8 cellular contexts compared by ENCODE assay signal in the genomic region with DNA sequence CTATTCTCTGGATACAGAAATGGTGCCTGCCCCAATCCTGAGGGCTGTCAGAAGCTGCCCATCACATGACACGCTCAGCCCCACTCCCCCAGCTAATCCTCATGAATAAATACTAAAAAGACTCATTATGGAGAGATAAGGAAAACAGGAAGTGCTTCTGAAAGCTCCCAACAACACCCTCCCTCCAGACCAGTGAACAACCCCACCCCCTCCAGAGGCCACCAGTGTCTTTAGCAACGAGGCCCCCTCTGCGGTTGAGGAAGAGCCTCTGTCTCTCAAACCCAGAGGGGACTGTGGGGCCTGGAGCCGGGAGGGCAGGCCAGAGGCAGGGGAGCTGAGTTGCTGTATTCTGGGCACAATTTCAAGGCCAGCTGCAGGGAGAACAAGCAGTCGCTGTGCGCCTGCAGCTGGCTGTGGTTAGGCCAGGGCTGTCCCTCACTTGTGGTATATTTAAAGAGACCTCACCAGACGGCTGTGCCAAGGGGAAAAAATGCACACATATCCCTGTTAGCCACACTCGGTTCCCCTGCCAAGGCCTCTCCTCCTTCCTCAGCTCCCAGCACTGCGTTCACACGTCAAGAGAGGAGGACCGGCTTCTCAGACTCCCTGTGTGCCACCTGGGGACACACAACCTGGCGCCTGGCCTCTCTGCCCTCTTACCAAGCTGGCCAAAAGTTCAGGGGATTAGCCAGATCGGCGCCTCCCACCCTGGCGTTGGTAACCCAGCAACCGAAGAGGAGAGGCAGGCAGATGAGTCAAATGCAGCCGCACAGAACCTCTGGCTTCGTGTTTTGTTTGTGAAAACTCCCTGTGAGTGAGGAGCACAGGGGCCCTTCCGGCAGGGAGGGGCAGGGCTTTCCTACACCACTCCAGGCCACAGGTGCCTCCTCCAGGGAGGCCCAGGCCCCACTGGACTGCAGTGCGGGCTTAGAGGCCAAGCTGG.
DNase-seq lines count a peak whose midpoint lies in the region; ATAC-seq, FAIRE-seq and TF ChIP-seq lines count a peak whose summit lies in the region.

No MANE protein-coding gene starts in this region.

- no peak for DNase-seq in AG04449 (ENCODE audit: low read depth, low spot score)
- peak; percentile 73 for DNase-seq in H7
- peak; percentile 35 to 66 for DNase-seq in NCI-H526 (lab: John Stamatoyannopoulos, UW)
- DNase-seq in bronchial epithelial cell (ENCODE audit: low read depth), result peak; percentile 71
- peak; percentile 56 for DNase-seq in kidney glomerular epithelial cell (lab: John Stamatoyannopoulos, UW)
- DNase-seq in NCI-H2081 (lab: John Stamatoyannopoulos, UW), result no peak

- H3K27me3 ChIP-seq in H7 (ENCODE audit: control insufficient read depth, insufficient read depth, low read length), result no peaks in the 10 kb centered on the region
- no peaks in the 10 kb centered on the region for H3K27me3 ChIP-seq in bronchial epithelial cell (ENCODE audit: control insufficient read depth, insufficient read depth, low read length)

- no peak for FAIRE-seq in bronchial epithelial cell (lab: Jason Lieb, UNC)

- peak overlapping the region; percentile 27 for H3K4me3 ChIP-seq in AG04449 (ENCODE audit: low read depth, low read length)
- H3K4me3 ChIP-seq in H7 (ENCODE audit: insufficient read depth, low read depth, low read length), result no peak overlapping the region
- no peak overlapping the region for H3K4me3 ChIP-seq in bronchial epithelial cell (ENCODE audit: low read depth, low read length)

- POLR2A ChIA-PET in AG04449 (lab: Yijun Ruan, JAX), result interaction anchor here (0.6 to 0.8 kb wide), 2 partner anchors 37 to 469 kb away, joined by 3 read pairs; no protein-coding TSS in a partner anchor

- CTCF ChIA-PET in AG04449 (lab: Yijun Ruan, JAX), result interaction anchor here (0.9 to 1.1 kb wide), 4 partner anchors 32 to 331 kb away, joined by 3 to 4 read pairs (median 4); no protein-coding TSS in a partner anchor

- ATAC-seq in GM21619 (IDR thresholded peaks at IDR 0.05; ENCODE audit: unreplicated experiment), result no peak

- TF ChIP-seq CTCF in AG04449 (IDR thresholded peaks at IDR 0.05; ENCODE audit: insufficient read depth, low read length, missing control alignments), result no peak
- TF ChIP-seq CTCF in bronchial epithelial cell (IDR thresholded peaks at IDR 0.05; ENCODE audit: insufficient read depth, low read length, severe bottlenecking), result no peak

- H3K27ac ChIP-seq in temporal lobe (ENCODE audit: low read depth, low read length), result peak overlapping the region; percentile 81

- H3K36me3 ChIP-seq in H7 (replicated peaks; ENCODE audit: control insufficient read depth, insufficient read depth, low read length) (no peaks in the 10 kb centered on the region), bronchial epithelial cell (ENCODE audit: control insufficient read depth, insufficient read depth, low read length) (no peaks in the 10 kb centered on the region)

Comparison
In these comparisons a context has a peak if more than half of its experiments do, and no peak if none do; other contexts are left out.
1. DNase-seq: peak in H7 (single experiment), NCI-H526 (2 of 2), bronchial epithelial cell (single experiment) and kidney glomerular epithelial cell (single experiment); none in AG04449 (single experiment) and NCI-H2081 (0 of 2).